In genomic region chr6:44661631-44662030, GRCh38 we compare ENCODE assay signal across 13 cellular contexts.
A peak's percentile ranks its signal among the peaks of the same experiment; 100 is the strongest.
DNase-seq lines count a peak whose midpoint lies in the region; FAIRE-seq and TF ChIP-seq lines count a peak whose summit lies in the region.
"Had no signal": no experiment of that assay in that cellular context is flagged by ENCODE, and none has a peak within 500 bp of the region (broad histone marks: within the 10 kb centered on the region; RNA-seq: fewer than 3 reads in every experiment).

No MANE protein-coding gene starts in this region.

- intact Hi-C loops in breast epithelium (cut with DNase I; ENCODE audit: low total_unique reads) (no loop called here), MCF 10A (cut with micrococcal nuclease) (no loop called here)

- no peaks in the 10 kb centered on the region for H3K36me3 ChIP-seq in breast epithelium
- H3K36me3 ChIP-seq in H1 (ENCODE audit: control insufficient read depth in 2 of 4, insufficient read depth in 4 of 4, low read length in 3 of 4): no peaks in the 10 kb centered on the region

- H3K18ac ChIP-seq in H1 (ENCODE audit: extremely low read depth, low read length): no peak overlapping the region

- H3K4me1 ChIP-seq in breast epithelium (peaks cover 0 to 10% of the 10 kb centered on the region in 2 donors), H1 (replicated peaks in 1 of 4; ENCODE audit: control insufficient read depth in 3 of 4, insufficient read depth in 4 of 4, low read length in 3 of 4) (peaks cover 9 to 27% (median 21%) of the 10 kb centered on the region in 4 experiments)

- peak overlapping the region; percentile 73; the same call in 1 of the 2 replicates for H2BK20ac ChIP-seq in H1 (ENCODE audit: low read length)

- no peaks in the 10 kb centered on the region for H3K79me1 ChIP-seq in H1 (ENCODE audit: low read depth, low read length)

- no peak overlapping the region for H4K8ac ChIP-seq in H1 (ENCODE audit: extremely low read depth, insufficient read depth, low read length)

- no peak overlapping the region for H2AFZ ChIP-seq in H1 (ENCODE audit: low read length)

- no peaks in the 10 kb centered on the region for H3K27me3 Mint-ChIP-seq in MCF 10A (ENCODE audit: insufficient read depth, unreplicated experiment)
- H3K27me3 Mint-ChIP-seq in mesothelial cell of epicardium (ENCODE audit: low read depth): peaks cover 17% of the 10 kb centered on the region

- no TSS peak for BruUV-seq in MCF 10A (replicated peaks; lab: Mats Ljungman, UMichigan)

- H3K23ac ChIP-seq in H1 (ENCODE audit: insufficient read length): no peak overlapping the region

- no peaks in the 10 kb centered on the region for H4K20me1 ChIP-seq in H1 (replicated peaks in 1 of 2; ENCODE audit: control insufficient read depth in 1 of 2, insufficient read depth in 2 of 2, low read length in 2 of 2)

- CTCF ChIA-PET in MCF 10A (lab: Yijun Ruan, JAX) (interaction anchor here (0.6 to 1.7 kb wide), 7 partner anchors 13 to 1900 kb away, joined by 3 to 8 read pairs (median 4); no protein-coding TSS in a partner anchor), H1 (lab: Charles Lee; ENCODE audit: partially characterized antibody) (interaction anchor here (0.7 to 1.8 kb wide), 5 partner anchors 11 to 1261 kb away, joined by 3 to 7 read pairs (median 5); no protein-coding TSS in a partner anchor)

- H3K27ac ChIP-seq in breast epithelium (peak overlapping the region; percentile 52), H1 (ENCODE audit: low read depth, low read length) (no peak overlapping the region)

- H4K91ac ChIP-seq in H1 (replicated peaks; ENCODE audit: insufficient read length, low read length): peak overlapping the region; percentile 3

- no peak for TF ChIP-seq POLR2A in breast epithelium (IDR thresholded peaks at IDR 0.05)
- TF ChIP-seq POLR2A in H1 (IDR thresholded peaks at IDR 0.05; ENCODE audit: control extremely low read depth in 1 of 2, low read depth in 2 of 2, low read length in 2 of 2): no peak

- H3K9me3 ChIP-seq in breast epithelium (no peaks in the 10 kb centered on the region), H1 (ENCODE audit: insufficient read depth in 2 of 2, low read depth in 1 of 2, low read length in 1 of 2) (no peaks in the 10 kb centered on the region)

- in situ Hi-C loops in G401 (cut with HindIII; ENCODE audit: low sequenced_read_pairs): no loop called here

- H3K14ac ChIP-seq in H1 (ENCODE audit: insufficient read length): no peak overlapping the region

- no peak for TF ChIP-seq EP300 in H1 (IDR thresholded peaks at IDR 0.05; ENCODE audit: borderline replicate concordance in 1 of 2, low read depth in 2 of 2, low read length in 2 of 2)

- peak overlapping the region; percentile 41; the same call in 1 of the 2 replicates for H2BK5ac ChIP-seq in H1 (ENCODE audit: low read depth, low read length)

- H3K9ac ChIP-seq in H1 (replicated peaks in 1 of 4; ENCODE audit: extremely low read depth in 1 of 4, low read depth in 3 of 4, low read length in 3 of 4): no peak overlapping the region

- H3K4me3 ChIP-seq in breast epithelium (no peak overlapping the region), H1 (ENCODE audit: extremely low read depth in 1 of 4, insufficient read depth in 2 of 4, low read depth in 3 of 4, low read length in 4 of 4) (no peak overlapping the region)

- peak overlapping the region; percentile 82 for H2BK12ac ChIP-seq in H1 (ENCODE audit: low read depth, low read length)

- H3K4me1 Mint-ChIP-seq in MCF 10A (ENCODE audit: insufficient read depth, unreplicated experiment) (peaks cover 20% of the 10 kb centered on the region), mesothelial cell of epicardium (peaks cover 71% of the 10 kb centered on the region)
- H3K4me1 Mint-ChIP-seq: B cell had no signal

- H3K56ac ChIP-seq in H1 (replicated peaks; ENCODE audit: insufficient read length, low read depth, low read length): no peak overlapping the region

- H3K4me2 ChIP-seq in H1 (ENCODE audit: insufficient read depth in 1 of 2, low read depth in 2 of 2, low read length in 2 of 2): no peak overlapping the region; a peak in 1 of 4 replicates

- H2BK15ac ChIP-seq in H1 (ENCODE audit: low read length): no peak overlapping the region

- H3K9me3 Mint-ChIP-seq in MCF 10A (ENCODE audit: unreplicated experiment) (no peaks in the 10 kb centered on the region), mesothelial cell of epicardium (no peaks in the 10 kb centered on the region)

- no peaks in the 10 kb centered on the region for H3K79me2 ChIP-seq in H1 (ENCODE audit: control insufficient read depth in 1 of 2, insufficient read depth in 2 of 2, low read length in 2 of 2)

- 83% methylated on average over 4 of the region's 4 CpGs; no CpG with 5 or more reads in 1 of the 2 experiments for WGBS in H1 (ENCODE audit: extremely low coverage in 1 of 2, insufficient coverage in 1 of 2, insufficient read length in 1 of 2, insufficient replicate concordance in 2 of 2, low coverage in 1 of 2, low lambda C conversion rate in 2 of 2, missing lambda C conversion rate in 1 of 2), 2 experiments

- H3K23me2 ChIP-seq in H1 (ENCODE audit: low read depth, low read length): no peaks in the 10 kb centered on the region

- no peak overlapping the region for H2AK5ac ChIP-seq in H1 (ENCODE audit: low read depth, low read length)

- POLR2A ChIA-PET in MCF 10A (lab: Yijun Ruan, JAX): interaction anchor here (0.6 to 1.0 kb wide), 2 partner anchors 11 to 264 kb away, joined by 3 to 4 read pairs; no protein-coding TSS in a partner anchor
- POLR2A ChIA-PET in H1 (lab: Charles Lee; ENCODE audit: partially characterized antibody): interaction anchor here (0.7 to 0.9 kb wide), 2 partner anchors 10 to 14 kb away, joined by 3 read pairs; no protein-coding TSS in a partner anchor

- no peak for TF ChIP-seq CTCF in breast epithelium (IDR thresholded peaks at IDR 0.05)
- TF ChIP-seq CTCF in MCF 10A (IDR thresholded peaks at IDR 0.05; ENCODE audit: unreplicated experiment): no peak
- no peak for TF ChIP-seq CTCF in H1 (IDR thresholded peaks at IDR 0.05; ENCODE audit: control extremely low read depth in 1 of 3, insufficient read depth in 1 of 3, low read depth in 1 of 3, low read length in 3 of 3)
- no peak for TF ChIP-seq CTCF in mesothelial cell of epicardium (IDR thresholded peaks at IDR 0.05; ENCODE audit: unreplicated experiment)

- no peak overlapping the region for H2BK120ac ChIP-seq in H1 (replicated peaks; ENCODE audit: low read depth, low read length)

- H3K36me3 Mint-ChIP-seq in MCF 10A (ENCODE audit: insufficient read depth, unreplicated experiment) (peaks cover 6% of the 10 kb centered on the region), mesothelial cell of epicardium (no peaks in the 10 kb centered on the region)

- H3K4ac ChIP-seq in H1 (replicated peaks; ENCODE audit: insufficient read length, low read depth, low read length): no peak overlapping the region

- H4K5ac ChIP-seq in H1 (ENCODE audit: insufficient read length, low read depth, low read length): no peak overlapping the region

- FAIRE-seq in H1 (lab: Jason Lieb, UNC): no peak
- FAIRE-seq: G401.6 had no signal

- no peak overlapping the region for H3K4me3 Mint-ChIP-seq in MCF 10A (ENCODE audit: unreplicated experiment)
- no peak overlapping the region for H3K4me3 Mint-ChIP-seq in mesothelial cell of epicardium
- H3K4me3 Mint-ChIP-seq: B cell had no signal

- H3K27ac Mint-ChIP-seq in MCF 10A (ENCODE audit: low read depth, unreplicated experiment) (no peak overlapping the region), mesothelial cell of epicardium (peak overlapping the region; percentile 86)
- H3K27ac Mint-ChIP-seq: B cell had no signal

- TF ChIP-seq RAD21 in H1 (IDR thresholded peaks at IDR 0.05 in 1 of 2, conservative IDR thresholded peaks at IDR 0.05 in 1 of 2; ENCODE audit: low read depth in 2 of 2, low read length in 2 of 2): no peak

- DNase-seq in breast epithelium (ENCODE audit: low spot score in 2 of 2): no peak
- DNase-seq in MCF 10A (ENCODE audit: unreplicated experiment): no peak
- DNase-seq in H1 (ENCODE audit: low read depth in 1 of 2, low spot score in 2 of 2): no peak
- DNase-seq in mesothelial cell of epicardium (ENCODE audit: low spot score in 2 of 2, unreplicated experiment in 2 of 2): no peak
- no peak for DNase-seq in NCI-H187 treated with DMSO at 0.1 percent for 48 hours (lab: John Stamatoyannopoulos, UW)
- DNase-seq in SHP77 (lab: John Stamatoyannopoulos, UW): no peak
- DNase-seq in G401 (ENCODE audit: low spot score): no peak
- DNase-seq in activated T-cell treated with anti-CD3 and anti-CD28 coated beads, Interleukin-2, amount 50 U/mL, for 48 hours: no peak
- DNase-seq: DND-41, NCI-H1694, SIG-M5 had no signal

- H3K27me3 ChIP-seq in breast epithelium (no peaks in the 10 kb centered on the region), H1 (replicated peaks in 1 of 4; ENCODE audit: control insufficient read depth in 3 of 4, extremely low read depth in 1 of 4, insufficient read depth in 3 of 4, low read length in 3 of 4) (no peaks in the 10 kb centered on the region; a peak in 1 of 7 replicates)

TF ChIP-seq in H1, 55 proteins besides CTCF, POLR2A, EP300 and RAD21 (continues in another document):
- TF ChIP-seq MAFK (IDR thresholded peaks at IDR 0.05; ENCODE audit: low read depth, low read length) (no peak), TBP (IDR thresholded peaks at IDR 0.05; ENCODE audit: low read depth, low read length) (no peak), CREB1 (IDR thresholded peaks at IDR 0.05) (no peak), CBX8 (IDR thresholded peaks at IDR 0.05; ENCODE audit: borderline replicate concordance, low read depth, low read length) (no peak), BRCA1 (IDR thresholded peaks at IDR 0.05; ENCODE audit: low read depth, low read length) (no peak), POLR2AphosphoS5 (IDR thresholded peaks at IDR 0.05; ENCODE audit: low read depth, low read length) (no peak), YY1 (IDR thresholded peaks at IDR 0.05; ENCODE audit: low read depth, low read length) (no peak), RNF2 (IDR thresholded peaks at IDR 0.05; ENCODE audit: borderline replicate concordance, low read depth, low read length, missing control alignments, poor library complexity, severe bottlenecking) (no peak), BACH1 (IDR thresholded peaks at IDR 0.05; ENCODE audit: low read length) (no peak), TAF1 (IDR thresholded peaks at IDR 0.05; ENCODE audit: low read depth, low read length) (no peak), KDM1A (IDR thresholded peaks at IDR 0.05; ENCODE audit: borderline replicate concordance, low read length) (no peak), GTF2F1 (IDR thresholded peaks at IDR 0.05; ENCODE audit: borderline replicate concordance, low read depth, low read length) (no peak), ASH2L (IDR thresholded peaks at IDR 0.05; ENCODE audit: low read length) (no peak)
- TF ChIP-seq, protein P1, sequence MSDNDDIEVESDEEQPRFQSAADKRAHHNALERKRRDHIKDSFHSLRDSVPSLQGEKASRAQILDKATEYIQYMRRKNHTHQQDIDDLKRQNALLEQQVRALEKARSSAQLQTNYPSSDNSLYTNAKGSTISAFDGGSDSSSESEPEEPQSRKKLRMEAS (IDR thresholded peaks at IDR 0.05): no peak
